ENCODE assay signal across 9 cellular contexts in the genomic region with DNA sequence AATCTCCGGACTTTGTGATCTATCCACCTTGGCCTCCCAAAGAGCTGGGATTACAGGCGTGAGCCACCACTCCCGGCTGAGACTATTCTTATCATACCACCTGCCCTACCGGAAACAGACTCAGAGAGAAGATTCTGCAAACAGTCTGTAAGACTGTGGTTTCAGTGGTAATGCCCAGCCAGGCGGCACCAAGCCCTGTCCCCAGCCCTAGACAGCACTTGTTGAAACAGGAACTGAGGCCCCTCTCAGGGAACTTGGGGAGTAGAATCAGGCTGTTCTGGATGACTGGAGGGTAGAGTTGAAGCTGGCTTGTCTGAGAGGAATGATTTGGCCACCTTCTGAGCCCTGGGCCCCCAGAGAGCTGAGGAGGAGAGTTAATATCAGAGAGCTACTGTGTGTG. TPM values are rescaled to one million over a fixed set of nuclear protein-coding genes. Genes with fewer than 3 reads are reported as not detected.
DNase-seq lines count a peak whose midpoint lies in the region; ATAC-seq and TF ChIP-seq lines count a peak whose summit lies in the region.
"Had no signal": no experiment of that assay in that cellular context is flagged by ENCODE, and none has a peak within 500 bp of the region (broad histone marks: within the 10 kb centered on the region; RNA-seq: fewer than 3 reads in every experiment).

No MANE protein-coding gene starts in this region.

- DNase-seq in activated naive CD8-positive, alpha-beta T cell treated with anti-CD3 and anti-CD28 coated beads for 36 hours, result no peak
- DNase-seq in NCI-H1436 (lab: John Stamatoyannopoulos, UW), result no peak
- DNase-seq in NCI-H1105 treated with DMSO at 0.1 percent for 48 hours (lab: John Stamatoyannopoulos, UW), result no peak
- DNase-seq in stimulated activated CD4-positive, alpha-beta T cell treated with anti-CD3 and anti-CD28 coated beads, Interleukin-4, amount 100 ng/mL, for 4 hours, result no peak
- DNase-seq in NCI-H446 (lab: John Stamatoyannopoulos, UW), result no peak
- DNase-seq: gastrocnemius medialis had no signal

- H3K27ac Mint-ChIP-seq in activated naive CD8-positive, alpha-beta T cell treated with anti-CD3 and anti-CD28 coated beads for 36 hours, result no peak overlapping the region

- no peaks in the 10 kb centered on the region for H3K36me3 Mint-ChIP-seq in activated naive CD8-positive, alpha-beta T cell treated with anti-CD3 and anti-CD28 coated beads for 36 hours

- peaks cover 18% of the 10 kb centered on the region for H3K4me1 ChIP-seq in DOHH2 (ENCODE audit: control insufficient read depth, low read length)
- H3K4me1 ChIP-seq: gastrocnemius medialis had no signal

- peaks cover 17% of the 10 kb centered on the region for H3K4me1 Mint-ChIP-seq in activated naive CD8-positive, alpha-beta T cell treated with anti-CD3 and anti-CD28 coated beads for 36 hours

- no peaks in the 10 kb centered on the region for H3K9me2 ChIP-seq in DOHH2 (replicated peaks; ENCODE audit: control insufficient read depth, low read length)

- H3K79me2 ChIP-seq in DOHH2 (ENCODE audit: control insufficient read depth, low read length), result no peaks in the 10 kb centered on the region

- 0 out of 2 replicates have a peak, but pooled peaks cover 5% of the 10 kb centered on the region for H3F3A ChIP-seq in DOHH2 (ENCODE audit: control insufficient read depth, insufficient read depth)

- H3K4me3 ChIP-seq in DOHH2 (ENCODE audit: low read length), result no peak overlapping the region
- H3K4me3 ChIP-seq: gastrocnemius medialis had no signal

- no peaks in the 10 kb centered on the region for H3K9me3 ChIP-seq in DOHH2 (ENCODE audit: control insufficient read depth, insufficient read depth, low read length)
- H3K9me3 ChIP-seq: gastrocnemius medialis had no signal

- peak overlapping the region; percentile 32 for H3K4me3 Mint-ChIP-seq in activated naive CD8-positive, alpha-beta T cell treated with anti-CD3 and anti-CD28 coated beads for 36 hours

- H3K27me3 ChIP-seq in DOHH2 (ENCODE audit: control insufficient read depth, low read length), result no peaks in the 10 kb centered on the region

- ATAC-seq in GM21381 (IDR thresholded peaks at IDR 0.05; ENCODE audit: unreplicated experiment) (peak; percentile 88), HG03520 (IDR thresholded peaks at IDR 0.05; ENCODE audit: unreplicated experiment) (peak; percentile 91)
- ATAC-seq: gastrocnemius medialis had no signal

- H3K27me3 Mint-ChIP-seq in activated naive CD8-positive, alpha-beta T cell treated with anti-CD3 and anti-CD28 coated beads for 36 hours, result peaks cover 52% of the 10 kb centered on the region

- no peak for TF ChIP-seq CTCF in DOHH2 (IDR thresholded peaks at IDR 0.05; ENCODE audit: low read depth, low read length, poor library complexity, severe bottlenecking)

- H3K9me3 Mint-ChIP-seq in activated naive CD8-positive, alpha-beta T cell treated with anti-CD3 and anti-CD28 coated beads for 36 hours, result no peaks in the 10 kb centered on the region

- H4K20me1 ChIP-seq in DOHH2 (ENCODE audit: control insufficient read depth, insufficient read depth, low read depth, low read length), result no peaks in the 10 kb centered on the region

- H3K4me2 ChIP-seq in DOHH2 (ENCODE audit: low read length), result peak overlapping the region; percentile 19

- no peaks in the 10 kb centered on the region for H3K36me3 ChIP-seq in DOHH2 (ENCODE audit: control insufficient read depth, low read length)
- H3K36me3 ChIP-seq: gastrocnemius medialis had no signal

- no peak overlapping the region for H3K27ac ChIP-seq in DOHH2 (ENCODE audit: low read depth, low read length)
- H3K27ac ChIP-seq: gastrocnemius medialis had no signal

RNA-seq across cellular contexts. Expression of a gene that starts 1.3 kb away (rescaled TPM):
- under 1 TPM; 0.27 to 0.30 TPM for total RNA-seq in activated naive CD8-positive, alpha-beta T cell treated with anti-CD3 and anti-CD28 coated beads for 36 hours
- total RNA-seq: gastrocnemius medialis had no signal

RNA-seq across cellular contexts. Expression of a gene that starts 40.0 kb away (rescaled TPM):
- 1 to 10 TPM; 3.2 to 5.0 TPM for total RNA-seq in activated naive CD8-positive, alpha-beta T cell treated with anti-CD3 and anti-CD28 coated beads for 36 hours
- total RNA-seq: gastrocnemius medialis had no signal
